In genomic region chr13:29946093-29946492, GRCh38 we compare ENCODE assay signal across 17 cellular contexts.
"Had no signal": no experiment of that assay in that cellular context is flagged by ENCODE, and none has a peak within 500 bp of the region (broad histone marks: within the 10 kb centered on the region; RNA-seq: fewer than 3 reads in every experiment).

No MANE protein-coding gene starts in this region.

- DNase-seq: activated CD4-positive, CD25-positive, alpha-beta regulatory T cell treated with anti-CD3 and anti-CD28 coated beads, Interleukin-2, amount 50 U/mL, for 72 hours; activated gamma-delta T cell; activated T-cell treated with anti-CD3 and anti-CD28 coated beads, Interleukin-2, amount 50 U/mL, for 4 hours; amniotic stem cell; caudate nucleus; colonic mucosa; kidney glomerular epithelial cell; ovary; SIG-M5; stimulated activated CD4-positive, alpha-beta T cell treated with anti-CD3 and anti-CD28 coated beads, Interleukin-15, amount 100 ng/mL, for 24 hours; stimulated activated CD4-positive, alpha-beta T cell treated with anti-CD3 and anti-CD28 coated beads, Interleukin-4, amount 100 ng/mL, for 4 hours; stimulated activated CD8-positive, alpha-beta memory T cell treated with anti-CD3 and anti-CD28 coated beads, Interleukin-4, amount 100 ng/mL, for 48 hours; stimulated activated naive CD8-positive, alpha-beta T cell treated with anti-CD3 and anti-CD28 coated beads, Interleukin-15, Interleukin-2, amounts not matched to agents 100 U/mL and 50 U/mL, for 24 hours had no signal

- H3K9me3 Mint-ChIP-seq: activated naive CD4-positive, alpha-beta T cell treated with anti-CD3 and anti-CD28 coated beads, Interleukin-2, amount 50 U/mL, for 72 hours; activated T-cell treated with anti-CD3 and anti-CD28 coated beads, Interleukin-2, amount 50 U/mL, for 4 hours; T-helper 1 cell treated with Interleukin-12 subunit alpha and Interleukin-12 subunit beta and Interleukin-4 antibody, amounts not matched to agents 30 μg/mL and 1 μg/mL, for 36 hours; type B pancreatic cell had no signal

- H3K36me3 Mint-ChIP-seq: activated naive CD4-positive, alpha-beta T cell treated with anti-CD3 and anti-CD28 coated beads, Interleukin-2, amount 50 U/mL, for 72 hours; type B pancreatic cell had no signal

- H3K4me3 Mint-ChIP-seq: activated T-cell treated with anti-CD3 and anti-CD28 coated beads, Interleukin-2, amount 50 U/mL, for 4 hours; T-helper 1 cell treated with Interleukin-12 subunit alpha and Interleukin-12 subunit beta and Interleukin-4 antibody, amounts not matched to agents 30 μg/mL and 1 μg/mL, for 36 hours; type B pancreatic cell had no signal

- H3K27me3 ChIP-seq: colonic mucosa, ovary, suprapubic skin had no signal

- H3K9me3 ChIP-seq: colonic mucosa, ovary, suprapubic skin had no signal

- H3K27ac Mint-ChIP-seq: activated naive CD4-positive, alpha-beta T cell treated with anti-CD3 and anti-CD28 coated beads, Interleukin-2, amount 50 U/mL, for 72 hours; T-helper 1 cell treated with Interleukin-12 subunit alpha and Interleukin-12 subunit beta and Interleukin-4 antibody, amounts not matched to agents 30 μg/mL and 1 μg/mL, for 36 hours; type B pancreatic cell had no signal

- H3K27ac ChIP-seq: colonic mucosa, ovary, suprapubic skin had no signal

- ATAC-seq: activated naive CD4-positive, alpha-beta T cell treated with anti-CD3 and anti-CD28 coated beads, Interleukin-2, amount 50 U/mL, for 72 hours; activated T-cell treated with anti-CD3 and anti-CD28 coated beads, Interleukin-2, amount 50 U/mL, for 4 hours; stimulated activated naive CD8-positive, alpha-beta T cell treated with anti-CD3 and anti-CD28 coated beads, Interleukin-15, Interleukin-2, amounts not matched to agents 100 U/mL and 50 U/mL, for 24 hours had no signal

- H3K4me1 ChIP-seq: colonic mucosa, suprapubic skin had no signal

- H3K4me3 ChIP-seq: colonic mucosa, ovary, suprapubic skin had no signal

- H3K36me3 ChIP-seq: colonic mucosa, ovary, suprapubic skin had no signal
